Comparison of ENCODE assay signal across 10 cellular contexts in the genomic region with DNA sequence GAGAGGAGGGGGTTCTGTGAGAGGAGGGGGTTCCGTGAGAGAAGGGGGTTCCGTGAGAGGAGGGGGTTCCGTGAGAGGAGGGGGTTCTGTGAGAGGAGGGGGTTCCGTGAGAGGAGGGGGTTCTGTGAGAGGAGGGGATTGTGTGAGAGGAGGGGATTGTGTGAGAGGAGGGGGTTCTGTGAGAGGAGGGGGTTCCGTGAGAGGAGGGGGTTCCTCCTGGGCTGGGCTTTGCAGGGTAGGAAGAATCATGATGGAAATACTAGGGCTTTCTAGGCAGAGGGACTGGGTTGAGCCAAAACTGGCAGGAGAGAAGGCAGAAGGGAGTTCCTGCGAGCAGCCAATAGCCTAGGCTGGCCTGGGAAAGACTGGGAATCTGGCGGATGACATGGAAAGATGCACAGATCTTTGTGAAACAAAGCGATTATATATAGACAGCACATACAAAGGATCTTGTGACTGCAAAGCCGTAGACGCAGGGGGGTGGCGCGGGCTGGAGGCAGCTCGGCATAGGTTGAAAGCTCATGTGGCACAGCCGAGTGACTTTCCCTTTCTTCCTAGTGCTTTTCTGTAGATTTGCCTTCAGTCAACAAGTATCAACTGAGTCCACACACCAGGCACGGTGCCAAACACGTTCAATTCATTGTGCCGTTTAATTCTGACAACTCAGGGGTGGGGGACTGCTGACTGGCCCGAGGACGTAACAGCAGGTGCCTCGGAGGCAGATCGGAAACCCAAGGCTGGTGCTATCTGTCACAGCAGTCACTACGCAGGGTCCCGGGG. TPM values are rescaled to one million over a fixed set of nuclear protein-coding genes. Genes with fewer than 3 reads are reported as not detected.
DNase-seq lines count a peak whose midpoint lies in the region; ATAC-seq, FAIRE-seq and TF ChIP-seq lines count a peak whose summit lies in the region.
"Had no signal": no experiment of that assay in that cellular context is flagged by ENCODE, and none has a peak within 500 bp of the region (broad histone marks: within the 10 kb centered on the region; RNA-seq: fewer than 3 reads in every experiment).

No MANE protein-coding gene starts in this region.

- H2AFZ ChIP-seq in OCI-LY7 (ENCODE audit: low read length), result no peak overlapping the region

- peak overlapping the region in 1 of 4 donors; percentile 41 for H3K4me3 Mint-ChIP-seq in CD4-positive, CD25-positive, alpha-beta regulatory T cell
- H3K4me3 Mint-ChIP-seq in HFFc6, result no peak overlapping the region

- H3K4me3 ChIP-seq in CD4-positive, CD25-positive, alpha-beta regulatory T cell (ENCODE audit: low read depth, low read length), result no peak overlapping the region
- no peak overlapping the region for H3K4me3 ChIP-seq in mucosa of stomach (ENCODE audit: low read length)
- no peak overlapping the region for H3K4me3 ChIP-seq in OCI-LY7 (ENCODE audit: low read depth, low read length, poor library complexity, severe bottlenecking)

- ATAC-seq in CD4-positive, CD25-positive, alpha-beta regulatory T cell (ENCODE audit: low read depth in 2 of 2), result no peak

- H3K4me2 ChIP-seq in OCI-LY7 (ENCODE audit: low read length), result no peak overlapping the region

- peak overlapping the region; percentile 4 for H3K9ac ChIP-seq in mucosa of stomach (ENCODE audit: low read length)

- no peaks in the 10 kb centered on the region for H3K9me3 ChIP-seq in CD4-positive, CD25-positive, alpha-beta regulatory T cell (ENCODE audit: control insufficient read depth in 2 of 2, low read length in 2 of 2)
- H3K9me3 ChIP-seq in mucosa of stomach (ENCODE audit: control insufficient read depth, low read length), result no peaks in the 10 kb centered on the region
- no peaks in the 10 kb centered on the region for H3K9me3 ChIP-seq in OCI-LY7 (ENCODE audit: low read length)

- H4K20me1 ChIP-seq in OCI-LY7 (ENCODE audit: insufficient read depth, low read length), result peaks cover 5% of the 10 kb centered on the region

- no peak for FAIRE-seq in D721Med (lab: Jason Lieb, UNC)

- peaks cover 9% of the 10 kb centered on the region for H3K4me1 ChIP-seq in CD4-positive, CD25-positive, alpha-beta regulatory T cell (ENCODE audit: control insufficient read depth, insufficient read depth, low read length, poor library complexity, severe bottlenecking)
- H3K4me1 ChIP-seq in mucosa of stomach (ENCODE audit: control insufficient read depth, insufficient read depth, low read length) (peaks cover 28% of the 10 kb centered on the region), OCI-LY7 (ENCODE audit: insufficient read depth, low read length, poor library complexity, severe bottlenecking) (peaks cover 7% of the 10 kb centered on the region)

- TF ChIP-seq CTCF in HFFc6 (IDR thresholded peaks at IDR 0.05) (no peak), OCI-LY7 (conservative IDR thresholded peaks at IDR 0.05; ENCODE audit: low read length) (no peak), D721Med (IDR thresholded peaks at IDR 0.05; ENCODE audit: insufficient read depth, missing control alignments) (no peak)

- peaks cover 0 to 34% (median 21%) of the 10 kb centered on the region in 4 donors for H3K4me1 Mint-ChIP-seq in CD4-positive, CD25-positive, alpha-beta regulatory T cell
- peaks cover 9% of the 10 kb centered on the region for H3K4me1 Mint-ChIP-seq in HFFc6 (ENCODE audit: low read depth)

- no TSS peak for BruUV-seq in OCI-LY7 (replicated peaks; lab: Mats Ljungman, UMichigan)

- CTCF ChIA-PET in OCI-LY7 (lab: Charles Lee; ENCODE audit: unreplicated experiment), result no interaction called here

- H3K9me3 Mint-ChIP-seq in CD4-positive, CD25-positive, alpha-beta regulatory T cell, result no peaks in the 10 kb centered on the region
- H3K9me3 Mint-ChIP-seq in HFFc6, result no peaks in the 10 kb centered on the region

- no peaks in the 10 kb centered on the region for H3K36me3 Mint-ChIP-seq in CD4-positive, CD25-positive, alpha-beta regulatory T cell
- no peaks in the 10 kb centered on the region for H3K36me3 Mint-ChIP-seq in HFFc6 (ENCODE audit: low read depth)

- DNase-seq in CD4-positive, CD25-positive, alpha-beta regulatory T cell, result no peak
- peak; percentile 54 to 78 for DNase-seq in NCI-H2081 (lab: John Stamatoyannopoulos, UW)
- DNase-seq in astrocyte of the hippocampus (ENCODE audit: low read depth, low spot score), result peak; percentile 16
- no peak for DNase-seq in HFFc6
- no peak for DNase-seq in OCI-LY7 (ENCODE audit: low spot score)
- no peak for DNase-seq in D721Med (ENCODE audit: insufficient read length, low spot score)
- DNase-seq in Kasumi-1 (lab: John Stamatoyannopoulos, UW), result no peak
- DNase-seq: islet precursor cell had no signal

- H3K79me2 ChIP-seq in OCI-LY7 (ENCODE audit: insufficient read depth, low read depth, low read length), result peaks cover 49% of the 10 kb centered on the region

- H3K27me3 Mint-ChIP-seq in CD4-positive, CD25-positive, alpha-beta regulatory T cell, result no peaks in the 10 kb centered on the region
- H3K27me3 Mint-ChIP-seq in HFFc6 (ENCODE audit: insufficient read depth), result peaks cover 9% of the 10 kb centered on the region

- peak overlapping the region; percentile 49 for H3K27ac ChIP-seq in CD4-positive, CD25-positive, alpha-beta regulatory T cell (ENCODE audit: insufficient read depth, low read length, poor library complexity, severe bottlenecking)
- H3K27ac ChIP-seq in OCI-LY7 (ENCODE audit: low read depth, low read length, poor library complexity, severe bottlenecking), result no peak overlapping the region

- H3K36me3 ChIP-seq in CD4-positive, CD25-positive, alpha-beta regulatory T cell (ENCODE audit: control insufficient read depth, insufficient read depth, low read length), result peaks cover 7% of the 10 kb centered on the region
- H3K36me3 ChIP-seq in mucosa of stomach (ENCODE audit: control insufficient read depth, insufficient read depth, low read length) (no peaks in the 10 kb centered on the region), OCI-LY7 (ENCODE audit: insufficient read depth, low read length) (peaks cover 72% of the 10 kb centered on the region)

- intact Hi-C loops in OCI-LY7 (cut with micrococcal nuclease; ENCODE audit: unreplicated experiment), result no loop called here

- no peaks in the 10 kb centered on the region for H3K9me2 ChIP-seq in OCI-LY7 (ENCODE audit: insufficient read depth, low read length)

- H3K27ac Mint-ChIP-seq in CD4-positive, CD25-positive, alpha-beta regulatory T cell, result peak overlapping the region in 1 of 3 donors; percentile 43
- H3K27ac Mint-ChIP-seq in HFFc6, result no peak overlapping the region

- no peaks in the 10 kb centered on the region for H3K27me3 ChIP-seq in CD4-positive, CD25-positive, alpha-beta regulatory T cell (ENCODE audit: control insufficient read depth, insufficient read depth, low read length)
- no peaks in the 10 kb centered on the region for H3K27me3 ChIP-seq in mucosa of stomach (ENCODE audit: control insufficient read depth, insufficient read depth, low read length)

- POLR2A ChIA-PET in OCI-LY7 (lab: Charles Lee), result interaction anchor here (0.8 kb wide), 1 partner anchor 26 kb away, joined by 3 read pairs; no protein-coding TSS in a partner anchor

RNA-seq across cellular contexts. Expression of a gene that starts 6.3 kb away (rescaled TPM):
- 39.6 TPM for total RNA-seq in CD4-positive, CD25-positive, alpha-beta regulatory T cell
- polyA plus RNA-seq in CD4-positive, CD25-positive, alpha-beta regulatory T cell, result 10 to 100 TPM; 26.2 to 44.9 (median 40.1) TPM
- total RNA-seq in HFFc6 (2021; fragmentation: NEBNext Ultra II Directional; extraction: Animal tissue kit (Norgen Biotek cat#: 25700)), result 10 to 100 TPM; 44.9 to 50.8 (median 46.1) TPM
- 80.6 and 92.1 TPM in 2 replicates for total RNA-seq in OCI-LY7 (2014; rRNA removed; shearing (Covaris generic))
- 77.4 and 82.4 TPM in 2 replicates for total RNA-seq in OCI-LY7 (2022)

RNA-seq across cellular contexts. Expression of a gene that starts 26.8 kb away (rescaled TPM):
- 0.57 TPM for total RNA-seq in CD4-positive, CD25-positive, alpha-beta regulatory T cell
- polyA plus RNA-seq in CD4-positive, CD25-positive, alpha-beta regulatory T cell, result under 1 TPM in 1 of 4 donors, not detected in 3; 0.14 TPM
- total RNA-seq in HFFc6 (2021; fragmentation: NEBNext Ultra II Directional; extraction: Animal tissue kit (Norgen Biotek cat#: 25700)), result 100 to 1,000 TPM in 4 of 6 experiments, 10 to 100 TPM in 2; 92.0 to 131 (median 103) TPM
- total RNA-seq in OCI-LY7 (2014; rRNA removed; shearing (Covaris generic)), result not detected in 2 replicates
- total RNA-seq in OCI-LY7 (2022), result not detected in 2 replicates
- total RNA-seq: T-helper 1 cell treated with Interleukin-12 subunit alpha and Interleukin-12 subunit beta and Interleukin-4 antibody, amounts not matched to agents 30 ng/mL and 1 ng/mL, for 36 hours had no signal

RNA-seq across cellular contexts. Expression of a gene that starts 29.0 kb away (rescaled TPM):
- total RNA-seq in CD4-positive, CD25-positive, alpha-beta regulatory T cell, result not detected
- polyA plus RNA-seq in CD4-positive, CD25-positive, alpha-beta regulatory T cell, result under 1 TPM in 1 of 4 donors, not detected in 3; 0.03 TPM
- total RNA-seq in HFFc6 (2021; fragmentation: NEBNext Ultra II Directional; extraction: Animal tissue kit (Norgen Biotek cat#: 25700)), result 10 to 100 TPM; 21.9 to 26.0 (median 23.5) TPM
- not detected in 2 replicates for total RNA-seq in OCI-LY7 (2014; rRNA removed; shearing (Covaris generic))
- total RNA-seq in OCI-LY7 (2022), result 0.08 TPM in 1 of 2 replicates, not detected in the other

Comparison
In these comparisons a context has a peak if more than half of its experiments do, and no peak if none do; other contexts are left out.
1. DNase-seq: peak in NCI-H2081 (2 of 2) and astrocyte of the hippocampus (single experiment); none in CD4-positive, CD25-positive, alpha-beta regulatory T cell (0 of 3), HFFc6 (single experiment), OCI-LY7 (single experiment), D721Med (single experiment) and Kasumi-1 (0 of 2).
2. RNA of a gene that starts 26.8 kb away (total RNA-seq): 92.0 to 131 TPM in HFFc6; 0.57 TPM in CD4-positive, CD25-positive, alpha-beta regulatory T cell (single experiment) and not detected in OCI-LY7; every median in the first group is over 10 times any median in the second.
3. RNA of a gene that starts 29.0 kb away (total RNA-seq): 21.9 to 26.0 TPM in HFFc6; 0.08 TPM in OCI-LY7 and not detected in CD4-positive, CD25-positive, alpha-beta regulatory T cell (single experiment); every median in the first group is over 10 times any median in the second.